In genomic region chr7:31175672-31176071, GRCh38 we compare ENCODE assay signal across 15 cellular contexts.
DNase-seq lines count a peak whose midpoint lies in the region; ATAC-seq, FAIRE-seq and TF ChIP-seq lines count a peak whose summit lies in the region.
"Had no signal": no experiment of that assay in that cellular context is flagged by ENCODE, and none has a peak within 500 bp of the region (broad histone marks: within the 10 kb centered on the region; RNA-seq: fewer than 3 reads in every experiment).

No MANE protein-coding gene starts in this region.

- no peak for FAIRE-seq in RCC 7860 (lab: Jason Lieb, UNC)

- no peaks in the 10 kb centered on the region for H3K4me1 Mint-ChIP-seq in H9
- H3K4me1 Mint-ChIP-seq: T-helper 17 cell had no signal

- no peak overlapping the region for H3K18ac ChIP-seq in H9 (ENCODE audit: insufficient read length, low read depth, low read length)

- H3K27me3 ChIP-seq in BE2C = no peaks in the 10 kb centered on the region; the same call in none of the 2 replicates
- no peaks in the 10 kb centered on the region for H3K27me3 ChIP-seq in H9 (ENCODE audit: insufficient read depth, low read length)
- peaks cover 4% of the 10 kb centered on the region for H3K27me3 ChIP-seq in Panc1 (ENCODE audit: control insufficient read depth, insufficient read depth, low read length)
- H3K27me3 ChIP-seq in hepatocyte = no peaks in the 10 kb centered on the region

- H2AK5ac ChIP-seq in H9 (ENCODE audit: insufficient read length, low read length) = no peak overlapping the region

- H3K79me2 ChIP-seq in H9 (ENCODE audit: insufficient read depth, low read length) (no peaks in the 10 kb centered on the region), hepatocyte (no peaks in the 10 kb centered on the region)

- no peak overlapping the region for H2BK15ac ChIP-seq in H9 (ENCODE audit: low read depth, low read length)

- H3K14ac ChIP-seq in H9 (ENCODE audit: insufficient read depth, low read length) = no peak overlapping the region

- TF ChIP-seq CTCF in BE2C (IDR thresholded peaks at IDR 0.05; ENCODE audit: low read depth, low read length) = peak; percentile 47
- TF ChIP-seq CTCF in H9 (conservative IDR thresholded peaks at IDR 0.05) = peak; percentile 60
- TF ChIP-seq CTCF in Panc1 (IDR thresholded peaks at IDR 0.05) = peak; percentile 49; the same call in 1 of the 2 replicates
- peak; percentile 14 for TF ChIP-seq CTCF in hepatocyte (IDR thresholded peaks at IDR 0.05; ENCODE audit: poor library complexity)

- no peaks in the 10 kb centered on the region for H3K9me3 Mint-ChIP-seq in H9
- H3K9me3 Mint-ChIP-seq: activated T-helper 2 cell treated with anti-CD3 and anti-CD28 coated beads, Interferon-gamma antibody, Interleukin-2, Interleukin-4, amounts not matched to agents 10 μg/mL and 5 μg/mL and 100 μg/mL, durations not matched to agents 14 hours and 24 hours and 36 hours; CD8-positive, alpha-beta T cell; natural killer cell treated with Interleukin-12 subunit alpha and Interleukin-12 subunit beta and Interleukin-15 and Interleukin-18, amount 100 ng/mL, for 72 hours had no signal

- no peaks in the 10 kb centered on the region for H3K79me1 ChIP-seq in H9 (ENCODE audit: insufficient read depth, low read depth, low read length, poor library complexity, severe bottlenecking)

- no peak overlapping the region for H3K4ac ChIP-seq in H9 (ENCODE audit: low read depth, low read length)

- no peak overlapping the region for H3K9ac ChIP-seq in H9 (ENCODE audit: extremely low read depth, insufficient read length, low read length)

- no peak overlapping the region for H2BK20ac ChIP-seq in H9 (ENCODE audit: low read depth, low read length, poor library complexity, severe bottlenecking)

- H2BK5ac ChIP-seq in H9 (ENCODE audit: insufficient read length, low read length) = no peak overlapping the region

- H3K9me3 ChIP-seq in BE2C (no peaks in the 10 kb centered on the region), H9 (ENCODE audit: control insufficient read depth, low read depth, low read length) (no peaks in the 10 kb centered on the region), Panc1 (ENCODE audit: control insufficient read depth, insufficient read depth, low read depth, low read length) (no peaks in the 10 kb centered on the region), hepatocyte (ENCODE audit: low read depth) (no peaks in the 10 kb centered on the region)

- no peaks in the 10 kb centered on the region for H3K9me2 ChIP-seq in hepatocyte (replicated peaks; ENCODE audit: insufficient read depth)

- H2AFZ ChIP-seq in H9 (ENCODE audit: low read length) = no peak overlapping the region
- H2AFZ ChIP-seq in hepatocyte = no peak overlapping the region

- H2BK120ac ChIP-seq in H9 (ENCODE audit: low read depth, low read length, poor library complexity, severe bottlenecking) = no peak overlapping the region

- no peak overlapping the region for H3K4me3 Mint-ChIP-seq in H9
- H3K4me3 Mint-ChIP-seq: CD8-positive, alpha-beta T cell; natural killer cell treated with Interleukin-12 subunit alpha and Interleukin-12 subunit beta and Interleukin-15 and Interleukin-18, amount 100 ng/mL, for 72 hours; T-helper 17 cell had no signal

- H3K23me2 ChIP-seq in H9 (ENCODE audit: insufficient read length, low read depth, low read length, poor library complexity, severe bottlenecking) = no peaks in the 10 kb centered on the region

- in situ Hi-C loops in Panc1 (cut with HindIII; ENCODE audit: low pct_unique_long_range_greater_than_20kb, low sequenced_read_pairs) = no loop called here

- H3K4me2 ChIP-seq in H9 (ENCODE audit: insufficient read depth, insufficient read length, low read length) = no peak overlapping the region
- no peak overlapping the region for H3K4me2 ChIP-seq in hepatocyte

- H2BK12ac ChIP-seq in H9 (ENCODE audit: insufficient read length, low read depth, low read length) = no peak overlapping the region

- H3K36me3 Mint-ChIP-seq in H9 (ENCODE audit: insufficient read depth in 1 of 3, low read depth in 3 of 3) = no peaks in the 10 kb centered on the region
- H3K36me3 Mint-ChIP-seq: CD8-positive, alpha-beta T cell; natural killer cell treated with Interleukin-12 subunit alpha and Interleukin-12 subunit beta and Interleukin-15 and Interleukin-18, amount 100 ng/mL, for 72 hours had no signal

- CTCF ChIA-PET in Panc1 (lab: Charles Lee) = no interaction called here

- BruUV-seq in Panc1 (replicated peaks; lab: Mats Ljungman, UMichigan) = no TSS peak

- peak; percentile 76 for ATAC-seq in Panc1
- ATAC-seq in GM19452 (IDR thresholded peaks at IDR 0.05; ENCODE audit: unreplicated experiment) = no peak
- no peak for ATAC-seq in HG02852 (IDR thresholded peaks at IDR 0.05; ENCODE audit: unreplicated experiment)
- ATAC-seq: CD8-positive, alpha-beta T cell; natural killer cell treated with Interleukin-12 subunit alpha and Interleukin-12 subunit beta and Interleukin-15 and Interleukin-18, amount 100 ng/mL, for 72 hours; T-helper 17 cell had no signal

- H4K91ac ChIP-seq in H9 (ENCODE audit: insufficient read length, low read depth, low read length) = no peak overlapping the region

- H3K27ac Mint-ChIP-seq in H9 = no peak overlapping the region
- H3K27ac Mint-ChIP-seq: activated T-helper 2 cell treated with anti-CD3 and anti-CD28 coated beads, Interferon-gamma antibody, Interleukin-2, Interleukin-4, amounts not matched to agents 10 μg/mL and 5 μg/mL and 100 μg/mL, durations not matched to agents 14 hours and 24 hours and 36 hours; CD8-positive, alpha-beta T cell; natural killer cell treated with Interleukin-12 subunit alpha and Interleukin-12 subunit beta and Interleukin-15 and Interleukin-18, amount 100 ng/mL, for 72 hours; T-helper 17 cell had no signal

- DNase-seq in BE2C = no peak
- no peak for DNase-seq in H9
- no peak for DNase-seq in Panc1 (ENCODE audit: low read depth, low spot score)
- no peak for DNase-seq in hepatocyte (ENCODE audit: low spot score)
- no peak for DNase-seq in RCC 7860 (ENCODE audit: low spot score)
- DNase-seq in COLO668 (lab: John Stamatoyannopoulos, UW; ENCODE audit: unreplicated experiment) = no peak
- DNase-seq: activated CD4-positive, alpha-beta T cell treated with anti-CD3 and anti-CD28 coated beads, Interleukin-2, amount 50 U/mL, for 48 hours; CD8-positive, alpha-beta T cell; effector memory CD4-positive, alpha-beta T cell; NCI-H774; T-helper 17 cell had no signal

- intact Hi-C loops in Panc1 (cut with micrococcal nuclease; ENCODE audit: unreplicated experiment) = no loop called here

- H3K23ac ChIP-seq in H9 (ENCODE audit: insufficient read length, low read depth, low read length) = no peak overlapping the region

- H4K8ac ChIP-seq in H9 (replicated peaks; ENCODE audit: insufficient read length, low read depth, low read length) = no peak overlapping the region

- H3K4me3 ChIP-seq in BE2C (ENCODE audit: low read depth, low read length) (no peak overlapping the region), Panc1 (ENCODE audit: low read depth in 2 of 2, low read length in 2 of 2) (no peak overlapping the region), hepatocyte (no peak overlapping the region)

- H3K4me1 ChIP-seq in BE2C = no peaks in the 10 kb centered on the region
- no peaks in the 10 kb centered on the region for H3K4me1 ChIP-seq in H9 (ENCODE audit: insufficient read depth, low read length)
- no peaks in the 10 kb centered on the region for H3K4me1 ChIP-seq in Panc1 (ENCODE audit: control insufficient read depth, insufficient read depth, low read length)
- no peaks in the 10 kb centered on the region for H3K4me1 ChIP-seq in hepatocyte (ENCODE audit: insufficient read depth)

- POLR2A ChIA-PET in Panc1 (lab: Charles Lee) = no interaction called here

- H3K27ac ChIP-seq in H9 (ENCODE audit: insufficient read length, low read depth, low read length) (no peak overlapping the region), Panc1 (ENCODE audit: low read length) (no peak overlapping the region), hepatocyte (no peak overlapping the region)

- H3K36me3 ChIP-seq in BE2C (no peaks in the 10 kb centered on the region), Panc1 (ENCODE audit: control insufficient read depth, insufficient read depth, low read length) (no peaks in the 10 kb centered on the region), hepatocyte (replicated peaks; ENCODE audit: insufficient read depth, low read depth) (no peaks in the 10 kb centered on the region)

- peaks cover 2% of the 10 kb centered on the region for H3K27me3 Mint-ChIP-seq in H9 (ENCODE audit: low read depth)
- H3K27me3 Mint-ChIP-seq: T-helper 17 cell had no signal

- H3T11ph ChIP-seq in H9 (ENCODE audit: low read length) = no peak overlapping the region

- H3K56ac ChIP-seq in H9 (ENCODE audit: insufficient read length, low read depth, low read length) = no peak overlapping the region

- WGBS in H9 (ENCODE audit: extremely low coverage, insufficient read length, low lambda C conversion rate) = no CpG with 5 or more reads among the region's 3 CpGs
- WGBS in hepatocyte (ENCODE audit: low lambda C conversion rate, missing lambda C conversion rate) = 73% methylated on average over 3 of the region's 3 CpGs

- H4K5ac ChIP-seq in H9 (ENCODE audit: insufficient read length, low read depth, low read length) = no peak overlapping the region

- H4K20me1 ChIP-seq in H9 (ENCODE audit: control insufficient read depth, insufficient read depth, insufficient read length) (no peaks in the 10 kb centered on the region), hepatocyte (ENCODE audit: insufficient read depth, poor library complexity, severe bottlenecking) (no peaks in the 10 kb centered on the region)
